14 cellular contexts compared by ENCODE assay signal in genomic region chr1:9207086-9207485, GRCh38. TPM values are rescaled to one million over a fixed set of nuclear protein-coding genes. Genes with fewer than 3 reads are reported as not detected.
DNase-seq lines count a peak whose midpoint lies in the region; ATAC-seq, FAIRE-seq and TF ChIP-seq lines count a peak whose summit lies in the region.
"Had no signal": no experiment of that assay in that cellular context is flagged by ENCODE, and none has a peak within 500 bp of the region (broad histone marks: within the 10 kb centered on the region; RNA-seq: fewer than 3 reads in every experiment).

No MANE protein-coding gene starts in this region.

- peak; percentile 71 for DNase-seq in AG20443 (ENCODE audit: low spot score)
- no peak for DNase-seq in GM12892 (ENCODE audit: insufficient read length)
- peak; percentile 98 for DNase-seq in RPMI7951 (ENCODE audit: low read depth)
- DNase-seq in kidney tubule cell (ENCODE audit: low spot score) = peak; percentile 49
- no peak for DNase-seq in HK-2 (ENCODE audit: unreplicated experiment)
- DNase-seq in NCI-H2196 (lab: John Stamatoyannopoulos, UW; ENCODE audit: unreplicated experiment) = no peak
- DNase-seq: activated CD4-positive, alpha-beta T cell treated with anti-CD3 and anti-CD28 coated beads for 4 hours; activated T-cell treated with anti-CD3 and anti-CD28 coated beads, Interleukin-2, amount 50 U/mL, for 1 hour; DMS79 treated with DMSO at 0.1 percent for 48 hours; H9; NCI-H2171 treated with DMSO at 0.1 percent for 48 hours; NK-92 treated with Interleukin-12 subunit alpha and Interleukin-12 subunit beta, amount 100 ng/mL, for 24 hours; SHP77 treated with DMSO at 0.1 percent for 48 hours had no signal

- ATAC-seq in GM21447 (IDR thresholded peaks at IDR 0.05; ENCODE audit: unreplicated experiment) = no peak

- FAIRE-seq in GM12892 (lab: Jason Lieb, UNC) = peak; percentile 58

- no peak for TF ChIP-seq POLR2A in GM12892 (IDR thresholded peaks at IDR 0.05; ENCODE audit: low read depth, low read length)

RNA-seq across cellular contexts. Expression of gene H6PD, which starts 27.5 kb away (rescaled TPM):
- 6.6 TPM for polyA plus RNA-seq in GM12892 (2012; ENCODE audit: missing spikeins)
- 8.4 and 10.2 TPM in 2 replicates for total RNA-seq in RPMI7951 (2014; rRNA removed; shearing (Covaris generic))

Comparison
In these comparisons a context has a peak if more than half of its experiments do, and no peak if none do; other contexts are left out.
1. DNase-seq: peak in AG20443 (single experiment), RPMI7951 (single experiment) and kidney tubule cell (single experiment); none in GM12892 (single experiment), HK-2 (single experiment) and NCI-H2196 (single experiment).